ENCODE assay signal across 8 cellular contexts in genomic region chr19:41327076-41327475, GRCh38. TPM values are rescaled to one million over a fixed set of nuclear protein-coding genes. Genes with fewer than 3 reads are reported as not detected.
A peak's percentile ranks its signal among the peaks of the same experiment; 100 is the strongest.
DNase-seq lines count a peak whose midpoint lies in the region; TF ChIP-seq lines count a peak whose summit lies in the region.

No MANE protein-coding gene starts in this region.

- no peaks in the 10 kb centered on the region for H3K27me3 ChIP-seq in ovary

- no peaks in the 10 kb centered on the region for H3K9me3 Mint-ChIP-seq in T-helper 2 cell treated with Interferon-gamma antibody and Interleukin-4, amounts not matched to agents 5 μg/mL and 100 μg/mL, for 36 hours
- peaks cover 25% of the 10 kb centered on the region for H3K9me3 Mint-ChIP-seq in glutamatergic neuron (ENCODE audit: unreplicated experiment)

- WGBS in ovary, 3 donors, result 73 to 80% (median 78%) methylated on average over 9 of the region's 9 CpGs

- H3K36me3 ChIP-seq in ovary, result no peaks in the 10 kb centered on the region

- no peaks in the 10 kb centered on the region for H3K27me3 Mint-ChIP-seq in T-helper 2 cell treated with Interferon-gamma antibody and Interleukin-4, amounts not matched to agents 5 μg/mL and 100 μg/mL, for 36 hours (ENCODE audit: low read depth)
- peaks cover 33% of the 10 kb centered on the region for H3K27me3 Mint-ChIP-seq in glutamatergic neuron (ENCODE audit: unreplicated experiment)

- no peaks in the 10 kb centered on the region for H3K9me3 ChIP-seq in ovary

- intact Hi-C loops in ovary (cut with DNase I), result loop anchor here in 1 of 4 donors (10.0 kb wide), 1 partner anchor 108 kb away; the partner anchor contains the start of gene DMAC2

- no peak for TF ChIP-seq CTCF in glutamatergic neuron (IDR thresholded peaks at IDR 0.05; ENCODE audit: partially characterized antibody, unreplicated experiment)
- no peak for TF ChIP-seq CTCF in ovary (IDR thresholded peaks at IDR 0.05)

- TF ChIP-seq POLR2A in ovary (IDR thresholded peaks at IDR 0.05), result no peak

- peak overlapping the region; percentile 79 for H3K27ac Mint-ChIP-seq in T-helper 2 cell treated with Interferon-gamma antibody and Interleukin-4, amounts not matched to agents 5 μg/mL and 100 μg/mL, for 36 hours
- peak overlapping the region; percentile 90 for H3K27ac Mint-ChIP-seq in glutamatergic neuron (ENCODE audit: unreplicated experiment)

- H3K27ac ChIP-seq in ovary, result no peak overlapping the region

- no peak for TF ChIP-seq EP300 in ovary (IDR thresholded peaks at IDR 0.05)

- H3K4me1 Mint-ChIP-seq in T-helper 2 cell treated with Interferon-gamma antibody and Interleukin-4, amounts not matched to agents 5 μg/mL and 100 μg/mL, for 36 hours (ENCODE audit: low read depth), result peaks cover 49% of the 10 kb centered on the region
- peaks cover 56% of the 10 kb centered on the region for H3K4me1 Mint-ChIP-seq in glutamatergic neuron (ENCODE audit: low read depth, unreplicated experiment)

- no peak overlapping the region for H3K4me3 ChIP-seq in ovary

- H3K4me3 Mint-ChIP-seq in T-helper 2 cell treated with Interferon-gamma antibody and Interleukin-4, amounts not matched to agents 5 μg/mL and 100 μg/mL, for 36 hours, result peak overlapping the region; percentile 76
- peak overlapping the region; percentile 63 for H3K4me3 Mint-ChIP-seq in glutamatergic neuron (ENCODE audit: unreplicated experiment)

- peaks cover 30% of the 10 kb centered on the region for H3K4me1 ChIP-seq in ovary (ENCODE audit: insufficient read depth)

- peak; percentile 32 for DNase-seq in activated CD4-positive, alpha-beta T cell treated with anti-CD3 and anti-CD28 coated beads for 48 hours
- no peak for DNase-seq in activated CD4-positive, alpha-beta T cell treated with anti-CD3 and anti-CD28 coated beads, Interleukin-2, amount 50 U/mL, for 1 hour
- DNase-seq in T-helper 2 cell treated with Interferon-gamma antibody and Interleukin-4, amounts not matched to agents 5 μg/mL and 100 μg/mL, for 36 hours (ENCODE audit: low spot score), result no peak
- DNase-seq in glutamatergic neuron, result no peak
- peak; percentile 23 for DNase-seq in superior temporal gyrus (ENCODE audit: extremely low spot score)
- no peak for DNase-seq in ovary
- DNase-seq in NCI-H345 treated with DMSO at 0.1 percent for 48 hours (lab: John Stamatoyannopoulos, UW; ENCODE audit: unreplicated experiment), result no peak
- DNase-seq in cortex of kidney (lab: John Stamatoyannopoulos, UW), result no peak

- H3K36me3 Mint-ChIP-seq in T-helper 2 cell treated with Interferon-gamma antibody and Interleukin-4, amounts not matched to agents 5 μg/mL and 100 μg/mL, for 36 hours (ENCODE audit: low read depth), result peaks cover 62% of the 10 kb centered on the region
- no peaks in the 10 kb centered on the region for H3K36me3 Mint-ChIP-seq in glutamatergic neuron (ENCODE audit: unreplicated experiment)

RNA-seq across cellular contexts. Expression of gene CCDC97, which starts 17.1 kb away (rescaled TPM):
- 36.7 TPM for total RNA-seq in glutamatergic neuron (ENCODE audit: unreplicated experiment)
- total RNA-seq in ovary, result 10 to 100 TPM; 12.8 to 46.1 (median 32.1) TPM
- 10 to 100 TPM; 17.4 to 23.6 TPM for polyA plus RNA-seq in ovary

RNA-seq across cellular contexts. Expression of gene TGFB1, which starts 26.6 kb away (rescaled TPM):
- total RNA-seq in glutamatergic neuron (ENCODE audit: unreplicated experiment) (26.0 TPM), ovary (10 to 100 TPM in 6 of 7 donors, 1 to 10 TPM in 1; 9.1 to 31.8 (median 22.1) TPM)
- polyA plus RNA-seq in ovary, result 10 to 100 TPM; 14.2 to 18.1 TPM

RNA-seq across cellular contexts. Expression of gene B9D2, which starts 36.9 kb away (rescaled TPM):
- total RNA-seq in glutamatergic neuron (ENCODE audit: unreplicated experiment) (7.6 TPM), ovary (1 to 10 TPM; 2.6 to 6.5 (median 4.7) TPM)
- 1 to 10 TPM in 1 of 2 donors, under 1 TPM in 1; 0.83 to 7.2 TPM for polyA plus RNA-seq in ovary

RNA-seq across cellular contexts. Expression of gene TMEM91, which starts 49.3 kb away (rescaled TPM):
- 52.6 TPM for total RNA-seq in glutamatergic neuron (ENCODE audit: unreplicated experiment)
- total RNA-seq in ovary, result 10 to 100 TPM in 3 of 7 donors, 1 to 10 TPM in 4; 6.5 to 22.3 (median 9.9) TPM
- polyA plus RNA-seq in ovary, result 10 to 100 TPM in 1 of 2 donors, 1 to 10 TPM in 1; 6.2 to 16.1 TPM

Comparison
In these comparisons a context has a peak if more than half of its experiments do, and no peak if none do; other contexts are left out.
1. DNase-seq: peak in activated CD4-positive, alpha-beta T cell treated with anti-CD3 and anti-CD28 coated beads for 48 hours (single experiment) and superior temporal gyrus (single experiment); none in activated CD4-positive, alpha-beta T cell treated with anti-CD3 and anti-CD28 coated beads, Interleukin-2, amount 50 U/mL, for 1 hour (single experiment), T-helper 2 cell treated with Interferon-gamma antibody and Interleukin-4, amounts not matched to agents 5 μg/mL and 100 μg/mL, for 36 hours (single experiment), glutamatergic neuron (single experiment), ovary (0 of 5), NCI-H345 treated with DMSO at 0.1 percent for 48 hours (single experiment) and cortex of kidney (single experiment).